Comparison of ENCODE assay signal across 1 cellular context in the genomic region with DNA sequence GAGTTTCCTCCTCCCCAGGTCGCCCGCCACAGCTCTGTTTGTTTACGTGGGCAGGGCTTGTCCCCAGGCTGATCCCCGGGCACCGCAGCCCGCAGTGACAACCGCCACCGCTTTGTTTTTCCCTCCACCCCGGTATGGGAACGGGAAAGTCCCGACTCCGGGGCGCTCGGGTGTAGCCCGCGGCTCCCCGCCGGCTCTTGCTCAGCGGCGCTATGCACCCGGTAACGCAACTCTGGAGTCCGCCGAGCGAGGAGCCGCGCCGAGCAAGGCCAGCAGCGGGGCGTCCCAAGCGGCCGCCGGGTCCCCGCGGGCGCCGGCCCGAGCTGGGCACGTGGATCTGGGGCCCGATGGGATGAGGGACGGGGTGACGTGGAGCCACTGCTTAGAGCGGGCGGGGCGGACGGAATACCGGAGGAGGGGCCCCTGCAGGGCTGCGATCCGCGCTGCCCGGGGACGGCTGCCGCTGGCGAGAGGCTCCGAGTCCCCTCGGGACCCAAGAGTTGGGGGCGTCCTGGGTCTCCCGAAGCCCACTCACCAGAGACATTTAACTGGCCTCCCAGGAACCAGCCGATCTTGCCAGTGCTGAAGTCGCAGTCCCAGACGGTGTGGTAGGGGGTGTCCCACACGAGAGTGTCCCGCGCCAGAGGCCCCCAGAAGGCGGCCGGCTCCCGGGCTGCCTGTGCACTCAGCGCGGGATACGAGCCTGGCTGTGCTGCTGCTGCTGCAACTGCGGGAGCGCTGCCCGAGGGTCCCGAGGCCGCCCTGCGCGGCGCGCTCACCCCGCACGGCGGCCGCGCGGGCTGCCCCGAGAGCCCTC.
TF ChIP-seq lines count a peak whose summit lies in the region.

No MANE protein-coding gene starts in this region.

TF ChIP-seq in HEK293, 187 proteins besides CTCF, POLR2A, EP300 and RAD21 (continued from another document):
- TF ChIP-seq ZNF354C (tag by site-specific recombination; IDR thresholded peaks at IDR 0.05; ENCODE audit: borderline replicate concordance, low read depth) (no peak), ZNF660 (tag by site-specific recombination; IDR thresholded peaks at IDR 0.05) (no peak), EGR2 (tag by site-specific recombination; IDR thresholded peaks at IDR 0.05; ENCODE audit: low read depth) (peak; percentile 69), ZNF843 (tag by site-specific recombination; IDR thresholded peaks at IDR 0.05) (no peak), ZNF610 (tag by site-specific recombination; IDR thresholded peaks at IDR 0.05; ENCODE audit: borderline replicate concordance) (no peak), ZNF112 (tag by site-specific recombination; IDR thresholded peaks at IDR 0.05) (no peak)
- TF ChIP-seq, protein P1, sequence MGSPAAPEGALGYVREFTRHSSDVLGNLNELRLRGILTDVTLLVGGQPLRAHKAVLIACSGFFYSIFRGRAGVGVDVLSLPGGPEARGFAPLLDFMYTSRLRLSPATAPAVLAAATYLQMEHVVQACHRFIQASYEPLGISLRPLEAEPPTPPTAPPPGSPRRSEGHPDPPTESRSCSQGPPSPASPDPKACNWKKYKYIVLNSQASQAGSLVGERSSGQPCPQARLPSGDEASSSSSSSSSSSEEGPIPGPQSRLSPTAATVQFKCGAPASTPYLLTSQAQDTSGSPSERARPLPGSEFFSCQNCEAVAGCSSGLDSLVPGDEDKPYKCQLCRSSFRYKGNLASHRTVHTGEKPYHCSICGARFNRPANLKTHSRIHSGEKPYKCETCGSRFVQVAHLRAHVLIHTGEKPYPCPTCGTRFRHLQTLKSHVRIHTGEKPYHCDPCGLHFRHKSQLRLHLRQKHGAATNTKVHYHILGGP (tag by site-specific recombination; IDR thresholded peaks at IDR 0.05): no peak
- TF ChIP-seq, protein P2, sequence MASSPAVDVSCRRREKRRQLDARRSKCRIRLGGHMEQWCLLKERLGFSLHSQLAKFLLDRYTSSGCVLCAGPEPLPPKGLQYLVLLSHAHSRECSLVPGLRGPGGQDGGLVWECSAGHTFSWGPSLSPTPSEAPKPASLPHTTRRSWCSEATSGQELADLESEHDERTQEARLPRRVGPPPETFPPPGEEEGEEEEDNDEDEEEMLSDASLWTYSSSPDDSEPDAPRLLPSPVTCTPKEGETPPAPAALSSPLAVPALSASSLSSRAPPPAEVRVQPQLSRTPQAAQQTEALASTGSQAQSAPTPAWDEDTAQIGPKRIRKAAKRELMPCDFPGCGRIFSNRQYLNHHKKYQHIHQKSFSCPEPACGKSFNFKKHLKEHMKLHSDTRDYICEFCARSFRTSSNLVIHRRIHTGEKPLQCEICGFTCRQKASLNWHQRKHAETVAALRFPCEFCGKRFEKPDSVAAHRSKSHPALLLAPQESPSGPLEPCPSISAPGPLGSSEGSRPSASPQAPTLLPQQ (tag by site-specific recombination; IDR thresholded peaks at IDR 0.05): peak; percentile 93
